In the genomic region with DNA sequence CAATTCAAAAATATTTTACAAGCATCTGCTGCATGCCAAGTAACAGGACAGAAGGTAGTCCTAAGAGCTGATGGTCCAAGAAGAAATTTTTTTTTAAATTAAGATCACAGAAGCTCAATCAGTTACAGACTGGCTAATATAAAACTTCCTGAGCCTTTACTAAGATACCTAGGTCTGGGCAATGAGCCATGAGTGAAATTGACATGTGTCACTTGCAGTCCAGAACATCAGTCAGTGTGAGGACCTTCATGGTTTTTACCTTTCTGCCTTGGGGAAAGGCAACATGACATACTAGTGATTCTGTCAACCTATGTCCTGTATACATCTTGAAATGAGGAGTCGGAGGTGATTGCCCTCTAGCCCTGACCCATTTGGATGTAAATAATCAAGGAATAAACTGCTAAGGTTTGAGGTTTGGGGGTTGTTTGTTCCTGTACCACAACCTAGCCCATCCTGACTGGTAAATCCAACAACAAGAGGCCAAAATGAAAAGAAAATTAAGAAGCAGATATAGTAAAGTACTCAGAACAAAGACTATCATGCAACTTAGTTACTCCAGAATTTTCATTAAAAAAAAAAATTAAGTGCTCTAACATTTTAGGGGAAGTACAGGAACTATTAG, we compare ENCODE assay signal across 20 cellular contexts.
"Had no signal": no experiment of that assay in that cellular context is flagged by ENCODE, and none has a peak within 500 bp of the region (broad histone marks: within the 10 kb centered on the region; RNA-seq: fewer than 3 reads in every experiment).

No MANE protein-coding gene starts in this region.

- ATAC-seq: activated naive CD4-positive, alpha-beta T cell treated with anti-CD3 and anti-CD28 coated beads, Interleukin-2, amount 50 U/mL, for 72 hours; heart right ventricle had no signal

- FAIRE-seq: TTC549 had no signal

- H3K4me1 ChIP-seq: testis, uterus had no signal

- H3K4me3 ChIP-seq: heart right ventricle, sigmoid colon, testis, uterus had no signal

- H3K9me3 ChIP-seq: heart right ventricle, sigmoid colon, testis, uterus had no signal

- H3K27me3 ChIP-seq: heart right ventricle, sigmoid colon, testis, uterus had no signal

- DNase-seq: activated CD4-positive, alpha-beta T cell treated with anti-CD3 and anti-CD28 coated beads for 1 hour; activated CD4-positive, alpha-beta T cell treated with anti-CD3 and anti-CD28 coated beads, Interleukin-2, amount 50 U/mL, for 1 hour; activated T-cell treated with anti-CD3 and anti-CD28 coated beads, Interleukin-2, amount 50 U/mL, for 1 hour; aorta; caudate nucleus; effector CD8-positive, alpha-beta T cell; erythroblast; foreskin fibroblast; heart right ventricle; naive B cell; occipital lobe; posterior cingulate gyrus; sigmoid colon; stimulated activated CD4-positive, alpha-beta T cell treated with anti-CD3 and anti-CD28 coated beads, Interleukin-4, amount 100 ng/mL, for 1 hour; stimulated activated naive CD4-positive, alpha-beta T cell; testis; trophoblast cell; uterus had no signal

- H3K36me3 ChIP-seq: uterus had no signal
